Comparison of ENCODE assay signal across 8 cellular contexts in genomic region chr2:201260302-201260800, GRCh38. TPM values are rescaled to one million over a fixed set of nuclear protein-coding genes. Genes with fewer than 3 reads are reported as not detected.
A peak's percentile ranks its signal among the peaks of the same experiment; 100 is the strongest.
DNase-seq lines count a peak whose midpoint lies in the region; ATAC-seq and TF ChIP-seq lines count a peak whose summit lies in the region.

CASP8 (plus strand) TSS chr2:201260536; CDS start chr2:201266487, 5,951 bp downstream.

- H3K4me1 Mint-ChIP-seq in activated CD4-positive, alpha-beta memory T cell treated with anti-CD3 and anti-CD28 coated beads, Interleukin-2, amount 10 ng/mL, durations not matched to agents 7 days and 5 days, result peaks cover 69% of the 10 kb centered on the region
- peaks cover 26% of the 10 kb centered on the region for H3K4me1 Mint-ChIP-seq in neural progenitor cell

- no peaks in the 10 kb centered on the region for H3F3A ChIP-seq in neural progenitor cell (ENCODE audit: low read depth)

- peak within 1 kb of the TSS; percentile 53 for H2AFZ ChIP-seq in neural progenitor cell (replicated peaks)

- no peaks in the 10 kb centered on the region for H4K20me1 ChIP-seq in neural progenitor cell (ENCODE audit: low read depth)

- no peak within 1 kb of the TSS for H3K4me2 ChIP-seq in neural progenitor cell

- peak within 1 kb of the TSS; percentile 100 for H3K4me3 Mint-ChIP-seq in activated CD4-positive, alpha-beta memory T cell treated with anti-CD3 and anti-CD28 coated beads, Interleukin-2, amount 10 ng/mL, durations not matched to agents 7 days and 5 days
- no peak within 1 kb of the TSS for H3K4me3 Mint-ChIP-seq in neural progenitor cell

- H3K9me3 Mint-ChIP-seq in activated CD4-positive, alpha-beta memory T cell treated with anti-CD3 and anti-CD28 coated beads, Interleukin-2, amount 10 ng/mL, durations not matched to agents 7 days and 5 days, result no peaks in the 10 kb centered on the region
- no peaks in the 10 kb centered on the region for H3K9me3 Mint-ChIP-seq in neural progenitor cell

- DNase-seq in MV-4-11 (lab: John Stamatoyannopoulos, UW), result peak; percentile 89
- peak; percentile 82 for DNase-seq in activated CD4-positive, alpha-beta memory T cell treated with anti-CD3 and anti-CD28 coated beads, Interleukin-2, amount 10 ng/mL, durations not matched to agents 7 days and 5 days
- DNase-seq in epithelial cell of proximal tubule (ENCODE audit: low read depth), result no peak
- no peak for DNase-seq in neural progenitor cell (ENCODE audit: low spot score)
- no peak for DNase-seq in GM10266 (ENCODE audit: extremely low spot score)
- no peak for DNase-seq in putamen (ENCODE audit: low spot score)
- DNase-seq in hepatic stellate cell (ENCODE audit: low spot score), result no peak

- no peak for TF ChIP-seq CTCF in epithelial cell of proximal tubule (conservative IDR thresholded peaks at IDR 0.05; ENCODE audit: low read depth, low read length)
- no peak for TF ChIP-seq CTCF in neural progenitor cell (IDR thresholded peaks at IDR 0.05)
- TF ChIP-seq CTCF in GM10266 (IDR thresholded peaks at IDR 0.05; ENCODE audit: control insufficient read depth, insufficient read depth, low read depth, missing control alignments), result no peak

- H3K36me3 Mint-ChIP-seq in activated CD4-positive, alpha-beta memory T cell treated with anti-CD3 and anti-CD28 coated beads, Interleukin-2, amount 10 ng/mL, durations not matched to agents 7 days and 5 days (ENCODE audit: low read depth), result peaks cover 43% of the 10 kb centered on the region
- H3K36me3 Mint-ChIP-seq in neural progenitor cell, result no peaks in the 10 kb centered on the region

- no peak within 1 kb of the TSS for H3K27ac ChIP-seq in neural progenitor cell

- no peaks in the 10 kb centered on the region for H3K27me3 Mint-ChIP-seq in activated CD4-positive, alpha-beta memory T cell treated with anti-CD3 and anti-CD28 coated beads, Interleukin-2, amount 10 ng/mL, durations not matched to agents 7 days and 5 days
- peaks cover 2% of the 10 kb centered on the region for H3K27me3 Mint-ChIP-seq in neural progenitor cell (ENCODE audit: insufficient read depth, low read depth)

- H3K4me3 ChIP-seq in epithelial cell of proximal tubule (ENCODE audit: low read depth, low read length) (peak within 1 kb of the TSS; percentile 63), neural progenitor cell (no peak within 1 kb of the TSS)

- CTCF ChIA-PET in activated CD4-positive, alpha-beta memory T cell treated with anti-CD3 and anti-CD28 coated beads, Interleukin-2, amount 10 ng/mL, durations not matched to agents 7 days and 5 days (lab: Charles Lee), result interaction anchor here (0.6 to 8.9 kb wide), 13 partner anchors 9 to 359 kb away, joined by 3 to 105 read pairs (median 5); partner anchors contain the start of genes CASP10 and TRAK2

- H3K9me3 ChIP-seq in neural progenitor cell (ENCODE audit: low read depth), result no peaks in the 10 kb centered on the region

- H3K4me1 ChIP-seq in neural progenitor cell, result peaks cover 11% of the 10 kb centered on the region

- no peak within 1 kb of the TSS for H3K9ac ChIP-seq in neural progenitor cell

- POLR2A ChIA-PET in activated CD4-positive, alpha-beta memory T cell treated with anti-CD3 and anti-CD28 coated beads, Interleukin-2, amount 10 ng/mL, durations not matched to agents 7 days and 5 days (lab: Charles Lee), result interaction anchor here (0.5 to 10.4 kb wide), 30 partner anchors 10 to 1007 kb away, joined by 3 to 290 read pairs (median 9); partner anchors contain the start of genes ALS2, BZW1, CASP10 and CFLAR

- H3K79me2 ChIP-seq in neural progenitor cell (ENCODE audit: low read depth), result no peaks in the 10 kb centered on the region

- H3K27me3 ChIP-seq in neural progenitor cell, result no peaks in the 10 kb centered on the region

- H3K36me3 ChIP-seq in neural progenitor cell, result no peaks in the 10 kb centered on the region

- peak within 1 kb of the TSS; percentile 98 for H3K27ac Mint-ChIP-seq in activated CD4-positive, alpha-beta memory T cell treated with anti-CD3 and anti-CD28 coated beads, Interleukin-2, amount 10 ng/mL, durations not matched to agents 7 days and 5 days
- peak within 1 kb of the TSS; percentile 35 for H3K27ac Mint-ChIP-seq in neural progenitor cell

- ATAC-seq in GM18907 (IDR thresholded peaks at IDR 0.05; ENCODE audit: unreplicated experiment), result peak; percentile 29

RNA-seq across cellular contexts. Expression of gene CASP8, which starts in this region (rescaled TPM):
- 100 to 1,000 TPM in 1 of 2 experiments, 10 to 100 TPM in 1; 99.8 to 102 TPM for total RNA-seq in activated CD4-positive, alpha-beta memory T cell treated with anti-CD3 and anti-CD28 coated beads, Interleukin-2, amount 10 ng/mL, durations not matched to agents 7 days and 5 days
- total RNA-seq in epithelial cell of proximal tubule, result 8.2 and 9.9 TPM in 2 replicates
- total RNA-seq in neural progenitor cell (ENCODE audit: low replicate concordance), result 2.1 and 3.1 TPM in 2 replicates

Comparison
In these comparisons a context has a peak if more than half of its experiments do, and no peak if none do; other contexts are left out.
1. DNase-seq: peak in MV-4-11 (single experiment) and activated CD4-positive, alpha-beta memory T cell treated with anti-CD3 and anti-CD28 coated beads, Interleukin-2, amount 10 ng/mL, durations not matched to agents 7 days and 5 days (single experiment); none in epithelial cell of proximal tubule (single experiment), neural progenitor cell (single experiment), GM10266 (single experiment), putamen (single experiment) and hepatic stellate cell (single experiment).